7 cellular contexts compared by ENCODE assay signal in the genomic region with DNA sequence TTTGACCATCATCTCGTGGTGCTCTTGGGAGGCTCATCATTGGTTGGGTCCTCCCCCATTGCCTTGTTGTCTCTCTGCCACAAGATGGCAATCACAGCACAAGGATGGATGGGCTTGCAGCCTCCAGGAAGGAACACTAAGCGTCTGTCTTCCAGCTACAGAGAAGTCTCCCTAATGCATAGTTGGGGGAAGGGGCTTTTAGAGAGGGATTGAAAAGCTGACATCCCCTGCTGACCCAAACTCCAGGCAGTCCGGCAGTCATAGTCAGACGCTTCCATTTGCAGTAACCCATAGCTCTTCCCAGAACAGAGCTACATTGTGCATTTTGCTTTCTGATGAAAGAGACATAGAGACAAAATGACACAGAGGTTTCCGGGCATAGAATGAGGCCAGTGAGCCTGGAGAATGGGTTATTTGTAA.
DNase-seq lines count a peak whose midpoint lies in the region; ATAC-seq and TF ChIP-seq lines count a peak whose summit lies in the region.

No MANE protein-coding gene starts in this region.

- in situ Hi-C loops in KBM-7 (cut with MboI; ENCODE audit: low pct_unique_long_range_greater_than_20kb, low sequenced_read_pairs), result no loop called here
- in situ Hi-C loops in astrocyte of the cerebellum (cut with HindIII; ENCODE audit: low sequenced_read_pairs), result no loop called here

- TF ChIP-seq POLR2A in Raji (IDR thresholded peaks at IDR 0.05; ENCODE audit: insufficient read depth, low read depth, low read length), result peak; percentile 34; the same call in 1 of the 2 replicates

- DNase-seq in GM04504 (ENCODE audit: low read depth) (peak; percentile 13), KBM-7 (peak; percentile 56), astrocyte of the cerebellum (ENCODE audit: low read depth) (peak; percentile 37), iPS DF 19.7 (ENCODE audit: low read depth, low spot score) (peak; percentile 90)
- peak; percentile 57 for DNase-seq in stimulated activated CD4-positive, alpha-beta T cell treated with anti-CD3 and anti-CD28 coated beads, Interleukin-15, amount 100 ng/mL, for 24 hours

- no peak overlapping the region for H3K4me3 ChIP-seq in astrocyte of the cerebellum (ENCODE audit: low read depth, low read length)

- ATAC-seq in HG03520 (IDR thresholded peaks at IDR 0.05; ENCODE audit: unreplicated experiment), result no peak

- TF ChIP-seq CTCF in astrocyte of the cerebellum (IDR thresholded peaks at IDR 0.05; ENCODE audit: low read depth, low read length, missing control alignments), result peak; percentile 83

Comparison
In these comparisons a context has a peak if more than half of its experiments do, and no peak if none do; other contexts are left out.
1. DNase-seq: peak in every context shown above with its lines; median percentile 90 in iPS DF 19.7; 57 in stimulated activated CD4-positive, alpha-beta T cell treated with anti-CD3 and anti-CD28 coated beads, Interleukin-15, amount 100 ng/mL, for 24 hours; 56 in KBM-7; 37 in astrocyte of the cerebellum; 13 in GM04504.